Comparison of ENCODE assay signal across 27 cellular contexts in genomic region chr10:73964743-73965142, GRCh38. TPM values are rescaled to one million over a fixed set of nuclear protein-coding genes. Genes with fewer than 3 reads are reported as not detected.
DNase-seq lines count a peak whose midpoint lies in the region; ATAC-seq and TF ChIP-seq lines count a peak whose summit lies in the region.
"Had no signal": no experiment of that assay in that cellular context is flagged by ENCODE, and none has a peak within 500 bp of the region (broad histone marks: within the 10 kb centered on the region; RNA-seq: fewer than 3 reads in every experiment).

No MANE protein-coding gene starts in this region.

- POLR2A ChIA-PET in Panc1 (lab: Charles Lee): interaction anchor here (0.7 kb wide), 1 partner anchor 34 kb away, joined by 3 read pairs; no protein-coding TSS in a partner anchor

- no peak for TF ChIP-seq POLR2A in transverse colon (IDR thresholded peaks at IDR 0.05)

- DNase-seq in DMS 273 (lab: John Stamatoyannopoulos, UW; ENCODE audit: unreplicated experiment) (peak; percentile 11), DMS 273 treated with DMSO at 0.1 percent for 48 hours (lab: John Stamatoyannopoulos, UW) (no peak), Panc1 (ENCODE audit: low read depth, low spot score) (no peak), transverse colon (no peak), GF-D8 (lab: John Stamatoyannopoulos, UW) (no peak), left colon (no peak)
- DNase-seq: activated CD4-positive, alpha-beta T cell treated with anti-CD3 and anti-CD28 coated beads for 36 hours; activated effector memory CD4-positive, alpha-beta T cell treated with Interleukin-2 at 50 U/mL for 16 hours; activated naive CD8-positive, alpha-beta T cell treated with anti-CD3 and anti-CD28 coated beads for 36 hours; activated T-cell treated with anti-CD3 and anti-CD28 coated beads, Interleukin-2, amount 50 U/mL, for 1 hour; aorta; effector CD8-positive, alpha-beta T cell; hippocampal formation; left lung; midbrain; naive thymus-derived CD8-positive, alpha-beta T cell; NCI-H146; NCI-H748 treated with DMSO at 0.1 percent for 48 hours; occipital lobe; SJCRH30; substantia nigra; T-helper 9 cell had no signal

- H3K36me3 ChIP-seq in Panc1 (ENCODE audit: control insufficient read depth, insufficient read depth, low read length): no peaks in the 10 kb centered on the region
- no peaks in the 10 kb centered on the region for H3K36me3 ChIP-seq in iPS-20b (ENCODE audit: insufficient read depth, low read depth, low read length)
- H3K36me3 ChIP-seq in transverse colon: no peaks in the 10 kb centered on the region
- H3K36me3 ChIP-seq: left lung, SJCRH30 had no signal

- intact Hi-C loops in Panc1 (cut with micrococcal nuclease; ENCODE audit: unreplicated experiment): no loop called here
- intact Hi-C loops in transverse colon (cut with DNase I; ENCODE audit: low total_unique reads): no loop called here
- intact Hi-C loops in left colon (cut with DNase I, micrococcal nuclease): no loop called here

- TF ChIP-seq EP300 in transverse colon (IDR thresholded peaks at IDR 0.05; ENCODE audit: low read depth): no peak

- BruUV-seq in Panc1 (replicated peaks; lab: Mats Ljungman, UMichigan): no TSS peak

- H3K4me1 ChIP-seq in Panc1 (ENCODE audit: control insufficient read depth, insufficient read depth, low read length): peaks cover 59% of the 10 kb centered on the region
- peaks cover 36% of the 10 kb centered on the region for H3K4me1 ChIP-seq in iPS-20b (ENCODE audit: insufficient read depth, low read length)
- peaks cover 16 to 36% (median 25%) of the 10 kb centered on the region in 4 donors for H3K4me1 ChIP-seq in transverse colon

- WGBS in transverse colon (ENCODE audit: low coverage in 1 of 2), 2 donors: 80 to 91% methylated on average over 1 to 2 of the region's 2 CpGs

- no peak for ATAC-seq in Panc1
- no peak for ATAC-seq in HG02938 (IDR thresholded peaks at IDR 0.05; ENCODE audit: unreplicated experiment)
- ATAC-seq in left colon: no peak
- ATAC-seq: activated CD4-positive, alpha-beta T cell treated with anti-CD3 and anti-CD28 coated beads for 36 hours; left lung; naive thymus-derived CD8-positive, alpha-beta T cell; stimulated activated memory B cell treated with anti-CD40 and anti-IgM and Interleukin-4, amounts not matched to agents 10 μg/mL and 1 μg/mL and 100 μg/mL, for 72 hours had no signal

- no peak for TF ChIP-seq CTCF in Panc1 (IDR thresholded peaks at IDR 0.05)
- no peak for TF ChIP-seq CTCF in transverse colon (IDR thresholded peaks at IDR 0.05)

- in situ Hi-C loops in Panc1 (cut with HindIII; ENCODE audit: low pct_unique_long_range_greater_than_20kb, low sequenced_read_pairs): loop anchor here (10.0 kb wide), 1 partner anchor 50 kb away; no protein-coding TSS in a partner anchor
- in situ Hi-C loops in transverse colon (cut with MboI; ENCODE audit: low pct_ligation_motif_present in 1 of 4, low pct_unique_long_range_greater_than_20kb in 1 of 4, low sequenced_read_pairs in 3 of 4): no loop called here

- no peaks in the 10 kb centered on the region for H3K9me3 ChIP-seq in Panc1 (ENCODE audit: control insufficient read depth, insufficient read depth, low read depth, low read length)
- no peaks in the 10 kb centered on the region for H3K9me3 ChIP-seq in iPS-20b (ENCODE audit: insufficient read depth, low read depth, low read length)
- H3K9me3 ChIP-seq in transverse colon: no peaks in the 10 kb centered on the region
- H3K9me3 ChIP-seq: left lung, SJCRH30 had no signal

- CTCF ChIA-PET in Panc1 (lab: Charles Lee): no interaction called here

- H3K9ac ChIP-seq in iPS-20b (ENCODE audit: low read depth, low read length): peak overlapping the region; percentile 92; the same call in 1 of the 2 replicates

- H3K27me3 ChIP-seq in Panc1 (ENCODE audit: control insufficient read depth, insufficient read depth, low read length) (no peaks in the 10 kb centered on the region), iPS-20b (ENCODE audit: insufficient read depth, low read length) (no peaks in the 10 kb centered on the region), transverse colon (no peaks in the 10 kb centered on the region)
- H3K27me3 ChIP-seq: left lung, SJCRH30 had no signal

- H3K4me3 ChIP-seq in Panc1 (ENCODE audit: low read depth in 2 of 2, low read length in 2 of 2) (no peak overlapping the region), iPS-20b (ENCODE audit: low read length) (no peak overlapping the region), transverse colon (no peak overlapping the region)
- H3K4me3 ChIP-seq: left lung, SJCRH30 had no signal

- peak overlapping the region; percentile 99 for H3K27ac ChIP-seq in Panc1 (ENCODE audit: low read length)
- H3K27ac ChIP-seq in iPS-20b (ENCODE audit: low read length): peak overlapping the region; percentile 99
- H3K27ac ChIP-seq in transverse colon: peak overlapping the region; percentile 81 to 92 (median 88)
- H3K27ac ChIP-seq: 22Rv1, HL-60 had no signal

RNA-seq across cellular contexts. Expression of gene VCL, which starts 33.2 kb away (rescaled TPM):
- total RNA-seq in Panc1 (2021; ENCODE audit: unreplicated experiment) (495 TPM), transverse colon (100 to 1,000 TPM in 3 of 4 donors, 10 to 100 TPM in 1; 96.1 to 133 (median 120) TPM), left colon (100 to 1,000 TPM; 122 to 123 TPM)
- 227 TPM for polyA plus RNA-seq in Panc1 (2012; ENCODE audit: insufficient read length)

RNA-seq across cellular contexts. Expression of gene PLAU, which starts 53.8 kb away (rescaled TPM):
- 305 TPM for total RNA-seq in Panc1 (2021; ENCODE audit: unreplicated experiment)
- polyA plus RNA-seq in Panc1 (2012; ENCODE audit: insufficient read length): 162 TPM
- 1 to 10 TPM in 3 of 4 donors, under 1 TPM in 1; 0.75 to 8.0 (median 2.3) TPM for total RNA-seq in transverse colon
- 1 to 10 TPM; 3.5 to 7.1 TPM for total RNA-seq in left colon
- polyA plus RNA-seq: naive thymus-derived CD8-positive, alpha-beta T cell had no signal

Comparison
In these comparisons a context has a peak if more than half of its experiments do, and no peak if none do; other contexts are left out.
1. RNA of gene PLAU, which starts 53.8 kb away (total RNA-seq): 305 TPM in Panc1 (single experiment); 3.5 to 7.1 TPM in left colon and 0.75 to 8.0 TPM in transverse colon; every median in the first group is over 10 times any median in the second.
2. Peak in every context shown above with its lines, with median percentiles within 50 percentile points of each other: H3K27ac ChIP-seq.